In the genomic region with DNA sequence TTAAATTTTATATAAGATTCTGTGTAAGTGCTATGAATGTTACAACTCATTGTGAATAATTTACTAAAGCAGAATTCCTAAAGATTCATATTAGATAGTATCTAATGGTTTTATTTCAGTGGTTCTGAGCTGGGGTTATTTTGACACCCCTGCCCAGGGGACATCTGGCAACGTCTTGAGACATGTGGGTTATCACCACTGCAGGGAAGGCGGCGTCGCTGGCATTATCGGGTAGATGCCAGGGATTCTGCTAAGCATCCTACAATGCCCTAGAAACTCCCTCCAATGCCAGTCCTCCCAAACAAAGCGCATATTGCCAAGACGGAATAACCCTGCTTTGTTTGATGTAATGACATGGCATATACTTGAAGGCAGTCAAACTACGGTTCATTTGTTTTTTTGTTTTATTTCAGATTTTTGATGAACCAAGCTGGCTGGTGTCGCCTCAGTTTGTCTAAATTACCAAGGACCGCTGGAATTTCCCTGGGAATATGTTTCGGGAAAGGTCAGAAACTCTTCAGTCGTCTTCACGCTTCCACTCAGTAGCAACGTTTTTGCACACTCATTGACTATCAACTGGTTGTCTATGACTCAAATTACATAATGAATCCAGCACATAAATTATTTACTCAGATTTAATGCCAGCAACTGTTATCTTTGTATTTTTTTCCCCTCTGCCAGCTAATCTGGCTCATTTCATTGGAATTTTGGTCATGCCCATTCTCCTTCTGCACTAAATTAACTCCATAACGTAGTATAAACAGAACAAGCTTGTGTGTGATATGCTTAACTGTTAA, we compare ENCODE assay signal across 30 cellular contexts.
A peak's percentile ranks its signal among the peaks of the same experiment; 100 is the strongest.
DNase-seq lines count a peak whose midpoint lies in the region; TF ChIP-seq lines count a peak whose summit lies in the region.
"Had no signal": no experiment of that assay in that cellular context is flagged by ENCODE, and none has a peak within 500 bp of the region (broad histone marks: within the 10 kb centered on the region; RNA-seq: fewer than 3 reads in every experiment).

No MANE protein-coding gene starts in this region.

- POLR2A ChIA-PET in A673 (lab: Charles Lee; ENCODE audit: low non-redundant PET) = no interaction called here

- CTCF ChIA-PET in A673 (lab: Charles Lee) = no interaction called here

- H3K4me3 ChIP-seq in A673 (ENCODE audit: low read depth, low read length, poor library complexity, severe bottlenecking) = no peak overlapping the region
- H3K4me3 ChIP-seq: esophagus squamous epithelium, gastrocnemius medialis, hepatocyte, lung, ovary, smooth muscle cell had no signal

- H3K36me3 ChIP-seq in A673 (ENCODE audit: insufficient read depth, low read length, poor library complexity, severe bottlenecking) = no peaks in the 10 kb centered on the region
- H3K36me3 ChIP-seq: esophagus squamous epithelium, gastrocnemius medialis, ovary had no signal

- intact Hi-C loops in A673 (cut with micrococcal nuclease; ENCODE audit: unreplicated experiment) = no loop called here

- H3K9me3 Mint-ChIP-seq in chondrocyte (ENCODE audit: low read depth) (peaks cover 2% of the 10 kb centered on the region), glutamatergic neuron (ENCODE audit: unreplicated experiment) (peaks cover 1% of the 10 kb centered on the region)

- no peak for TF ChIP-seq CTCF in chondrocyte (IDR thresholded peaks at IDR 0.05)
- no peak for TF ChIP-seq CTCF in A673 (conservative IDR thresholded peaks at IDR 0.05; ENCODE audit: low read depth, low read length)
- TF ChIP-seq CTCF in glutamatergic neuron (IDR thresholded peaks at IDR 0.05; ENCODE audit: partially characterized antibody, unreplicated experiment) = no peak

- H3K36me3 Mint-ChIP-seq in chondrocyte (ENCODE audit: low read depth) (no peaks in the 10 kb centered on the region), glutamatergic neuron (ENCODE audit: unreplicated experiment) (no peaks in the 10 kb centered on the region)
- H3K36me3 Mint-ChIP-seq: CD14-positive monocyte had no signal

- H3K4me3 Mint-ChIP-seq in chondrocyte (ENCODE audit: unreplicated experiment) = peak overlapping the region; percentile 20
- H3K4me3 Mint-ChIP-seq in glutamatergic neuron (ENCODE audit: unreplicated experiment) = no peak overlapping the region
- H3K4me3 Mint-ChIP-seq: activated CD4-positive, alpha-beta memory T cell treated with anti-CD3 and anti-CD28 coated beads, Interleukin-2, amount 10 ng/mL, durations not matched to agents 7 days and 5 days; activated naive CD8-positive, alpha-beta T cell treated with anti-CD3 and anti-CD28 coated beads, Interleukin-2, amount 50 U/mL, for 24 hours; CD14-positive monocyte had no signal

- peaks cover 39% of the 10 kb centered on the region for H3K27me3 ChIP-seq in A673 (replicated peaks; ENCODE audit: insufficient read depth, low read depth, low read length, poor library complexity)
- H3K27me3 ChIP-seq: gastrocnemius medialis, hepatocyte, ovary had no signal

- H3K27ac Mint-ChIP-seq in chondrocyte (ENCODE audit: unreplicated experiment) = peak overlapping the region; percentile 68
- H3K27ac Mint-ChIP-seq in glutamatergic neuron (ENCODE audit: unreplicated experiment) = no peak overlapping the region
- H3K27ac Mint-ChIP-seq: activated CD4-positive, alpha-beta memory T cell treated with anti-CD3 and anti-CD28 coated beads, Interleukin-2, amount 10 ng/mL, durations not matched to agents 7 days and 5 days; activated naive CD8-positive, alpha-beta T cell treated with anti-CD3 and anti-CD28 coated beads, Interleukin-2, amount 50 U/mL, for 24 hours; CD14-positive monocyte had no signal

- DNase-seq in EL = peak; percentile 19
- DNase-seq in NCI-H460 (ENCODE audit: extremely low read depth, low read depth) = peak; percentile 86
- DNase-seq in chondrocyte (ENCODE audit: low spot score) = no peak
- DNase-seq in pons (ENCODE audit: low spot score) = peak; percentile 6
- DNase-seq in stimulated activated CD4-positive, alpha-beta T cell treated with anti-CD3 and anti-CD28 coated beads, Interleukin-12 subunit alpha, Interleukin-12 subunit beta, amount 100 ng/mL, for 4 hours = no peak
- DNase-seq in A673 (ENCODE audit: low spot score) = no peak
- DNase-seq in GDM1 (lab: John Stamatoyannopoulos, UW) = no peak
- no peak for DNase-seq in glutamatergic neuron
- DNase-seq: activated CD4-positive, alpha-beta memory T cell treated with anti-CD3 and anti-CD28 coated beads, Interleukin-2, amount 10 ng/mL, durations not matched to agents 7 days and 5 days; activated CD8-positive, alpha-beta memory T cell treated with anti-CD3 and anti-CD28 coated beads, Interleukin-2, amount 50 U/mL, for 4 hours; activated naive CD4-positive, alpha-beta T cell; activated naive CD8-positive, alpha-beta T cell treated with anti-CD3 and anti-CD28 coated beads, Interleukin-2, amount 50 U/mL, for 24 hours; Caco-2; DMS79 treated with DMSO at 0.1 percent for 48 hours; dorsolateral prefrontal cortex; esophagus squamous epithelium; gastrocnemius medialis; KG1; left cardiac atrium; MV-4-11; NCI-H524; ovary; SHP77 treated with DMSO at 0.1 percent for 48 hours; stimulated activated CD4-positive, alpha-beta T cell treated with anti-CD3 and anti-CD28 coated beads, Interleukin-1b, Interleukin-23, amount 100 ng/mL, for 48 hours; stimulated activated naive CD8-positive, alpha-beta T cell treated with anti-CD3 and anti-CD28 coated beads, Interleukin-15, Interleukin-2, amounts not matched to agents 100 U/mL and 50 U/mL, for 24 hours; SW 1271 had no signal

- BruUV-seq in A673 (replicated peaks; lab: Mats Ljungman, UMichigan) = no TSS peak

- H3K4me1 ChIP-seq in A673 (ENCODE audit: insufficient read depth, low read length, poor library complexity, severe bottlenecking) = no peaks in the 10 kb centered on the region
- H3K4me1 ChIP-seq: Caco-2, esophagus squamous epithelium, gastrocnemius medialis had no signal

- H3K9me3 ChIP-seq in A673 (ENCODE audit: low read depth, low read length, poor library complexity, severe bottlenecking) = no peaks in the 10 kb centered on the region
- H3K9me3 ChIP-seq: Caco-2, esophagus squamous epithelium, gastrocnemius medialis, ovary had no signal

- no peaks in the 10 kb centered on the region for H3K27me3 Mint-ChIP-seq in chondrocyte (ENCODE audit: low read depth)
- peaks cover 2% of the 10 kb centered on the region for H3K27me3 Mint-ChIP-seq in glutamatergic neuron (ENCODE audit: unreplicated experiment)
- H3K27me3 Mint-ChIP-seq: activated CD4-positive, alpha-beta memory T cell treated with anti-CD3 and anti-CD28 coated beads, Interleukin-2, amount 10 ng/mL, durations not matched to agents 7 days and 5 days; activated naive CD8-positive, alpha-beta T cell treated with anti-CD3 and anti-CD28 coated beads, Interleukin-2, amount 50 U/mL, for 24 hours had no signal

- no peak overlapping the region for H3K27ac ChIP-seq in A673 (ENCODE audit: low read depth, low read length, poor library complexity, severe bottlenecking)
- H3K27ac ChIP-seq: dorsolateral prefrontal cortex, esophagus squamous epithelium, gastrocnemius medialis, ovary had no signal

- H3K4me1 Mint-ChIP-seq in chondrocyte (ENCODE audit: low read depth) = peaks cover 37% of the 10 kb centered on the region
- H3K4me1 Mint-ChIP-seq in glutamatergic neuron (ENCODE audit: low read depth, unreplicated experiment) = no peaks in the 10 kb centered on the region
- H3K4me1 Mint-ChIP-seq: activated CD4-positive, alpha-beta memory T cell treated with anti-CD3 and anti-CD28 coated beads, Interleukin-2, amount 10 ng/mL, durations not matched to agents 7 days and 5 days; activated naive CD8-positive, alpha-beta T cell treated with anti-CD3 and anti-CD28 coated beads, Interleukin-2, amount 50 U/mL, for 24 hours; CD14-positive monocyte had no signal

Comparison
In these comparisons a context has a peak if more than half of its experiments do, and no peak if none do; other contexts are left out.
1. DNase-seq: peak in EL (single experiment), NCI-H460 (single experiment) and pons (single experiment); none in chondrocyte (single experiment), stimulated activated CD4-positive, alpha-beta T cell treated with anti-CD3 and anti-CD28 coated beads, Interleukin-12 subunit alpha, Interleukin-12 subunit beta, amount 100 ng/mL, for 4 hours (single experiment), A673 (single experiment), GDM1 (single experiment) and glutamatergic neuron (single experiment).